9 cellular contexts compared by ENCODE assay signal in the genomic region with DNA sequence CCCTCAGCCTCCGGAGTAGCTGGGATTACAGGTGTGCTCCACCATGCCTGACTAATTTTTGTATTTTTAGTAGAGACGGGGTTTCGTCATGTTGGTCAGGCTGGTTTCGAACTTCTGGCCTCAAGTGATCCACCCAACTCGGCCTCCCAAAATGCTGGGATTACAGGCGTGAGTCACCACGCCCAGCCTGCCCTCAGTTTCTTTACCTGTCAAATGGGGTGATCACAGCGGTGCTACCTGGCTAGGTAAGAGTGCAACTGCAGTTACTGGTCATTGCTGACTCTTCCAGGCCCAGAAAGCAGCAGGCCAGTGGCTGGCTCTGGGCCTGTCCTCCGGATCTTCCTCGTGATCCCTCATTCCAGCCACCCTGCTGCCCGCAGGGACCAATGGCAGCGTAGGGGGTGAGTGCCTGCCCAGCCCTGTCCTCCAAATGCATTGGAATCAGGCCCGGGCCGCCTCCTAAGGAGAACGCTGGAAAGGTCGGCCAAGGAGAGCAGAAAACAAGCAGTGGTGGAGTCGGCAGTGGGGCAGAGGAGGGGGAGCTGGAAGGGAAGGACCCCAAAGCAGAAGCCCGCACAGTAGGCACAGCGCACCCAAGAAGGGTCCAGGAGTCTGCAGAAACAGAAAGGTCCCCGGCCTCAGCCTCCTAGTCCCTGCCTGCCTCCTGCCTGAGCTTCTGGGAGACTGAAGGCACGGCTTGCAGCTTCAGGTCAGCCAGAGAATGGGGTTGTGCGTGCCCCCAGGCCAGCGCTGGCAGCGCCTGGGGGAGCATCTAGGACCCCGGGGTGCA. TPM values are rescaled to one million over a fixed set of nuclear protein-coding genes. Genes with fewer than 3 reads are reported as not detected.
DNase-seq lines count a peak whose midpoint lies in the region; ATAC-seq and TF ChIP-seq lines count a peak whose summit lies in the region.
"Had no signal": no experiment of that assay in that cellular context is flagged by ENCODE, and none has a peak within 500 bp of the region (broad histone marks: within the 10 kb centered on the region; RNA-seq: fewer than 3 reads in every experiment).

No MANE protein-coding gene starts in this region.

- H3K27ac ChIP-seq in ectodermal cell (ENCODE audit: insufficient read depth, low read depth, low read length, poor library complexity, severe bottlenecking): no peak overlapping the region
- peak overlapping the region; percentile 93 for H3K27ac ChIP-seq in vagina

- peaks cover 33% of the 10 kb centered on the region for H3K4me1 Mint-ChIP-seq in activated naive CD4-positive, alpha-beta T cell treated with anti-CD3 and anti-CD28 coated beads, Interleukin-2, amount 50 U/mL, for 24 hours

- DNase-seq in activated naive CD4-positive, alpha-beta T cell treated with anti-CD3 and anti-CD28 coated beads, Interleukin-2, amount 50 U/mL, for 72 hours (ENCODE audit: low spot score in 2 of 2): no peak
- DNase-seq in middle frontal gyrus (ENCODE audit: extremely low spot score, low spot score): peak; percentile 8
- peak in 1 of 2 donors; percentile 89 for DNase-seq in vagina (ENCODE audit: extremely low spot score in 2 of 2)
- no peak for DNase-seq in SW480 (ENCODE audit: low spot score)
- no peak for DNase-seq in islet precursor cell

- H3K4me3 ChIP-seq in ectodermal cell (ENCODE audit: insufficient read depth, low read depth, low read length) (peak overlapping the region; percentile 74), vagina (peak overlapping the region; percentile 82 to 94)

- H3K27ac Mint-ChIP-seq in activated naive CD4-positive, alpha-beta T cell treated with anti-CD3 and anti-CD28 coated beads, Interleukin-2, amount 50 U/mL, for 24 hours: peak overlapping the region; percentile 36
- H3K27ac Mint-ChIP-seq in activated naive CD4-positive, alpha-beta T cell treated with anti-CD3 and anti-CD28 coated beads, Interleukin-2, amount 50 U/mL, for 72 hours: no peak overlapping the region

- TF ChIP-seq CTCF in vagina (IDR thresholded peaks at IDR 0.05): no peak

- H3K9me3 ChIP-seq in ectodermal cell (ENCODE audit: control insufficient read depth, low read length) (no peaks in the 10 kb centered on the region), vagina (no peaks in the 10 kb centered on the region)

- WGBS in ectodermal cell, 2 experiments: 72 to 73% methylated on average over 25 of the region's 25 CpGs

- H3K27me3 Mint-ChIP-seq in activated naive CD4-positive, alpha-beta T cell treated with anti-CD3 and anti-CD28 coated beads, Interleukin-2, amount 50 U/mL, for 24 hours: no peaks in the 10 kb centered on the region

- intact Hi-C loops in vagina (cut with DNase I): no loop called here

- H3K9me3 Mint-ChIP-seq in activated naive CD4-positive, alpha-beta T cell treated with anti-CD3 and anti-CD28 coated beads, Interleukin-2, amount 50 U/mL, for 24 hours: no peaks in the 10 kb centered on the region
- H3K9me3 Mint-ChIP-seq in activated naive CD4-positive, alpha-beta T cell treated with anti-CD3 and anti-CD28 coated beads, Interleukin-2, amount 50 U/mL, for 72 hours: no peaks in the 10 kb centered on the region

- H3K27me3 ChIP-seq in ectodermal cell (ENCODE audit: control insufficient read depth, insufficient read depth, low read length, poor library complexity, severe bottlenecking) (peaks cover 9% of the 10 kb centered on the region), vagina (no peaks in the 10 kb centered on the region)

- no peaks in the 10 kb centered on the region for H3K36me3 Mint-ChIP-seq in activated naive CD4-positive, alpha-beta T cell treated with anti-CD3 and anti-CD28 coated beads, Interleukin-2, amount 50 U/mL, for 24 hours
- no peaks in the 10 kb centered on the region for H3K36me3 Mint-ChIP-seq in activated naive CD4-positive, alpha-beta T cell treated with anti-CD3 and anti-CD28 coated beads, Interleukin-2, amount 50 U/mL, for 72 hours

- no peak for TF ChIP-seq POLR2A in vagina (IDR thresholded peaks at IDR 0.05)

- ATAC-seq in activated naive CD4-positive, alpha-beta T cell treated with anti-CD3 and anti-CD28 coated beads, Interleukin-2, amount 50 U/mL, for 72 hours: no peak
- ATAC-seq in HG03175 (IDR thresholded peaks at IDR 0.05; ENCODE audit: unreplicated experiment): no peak

- H3K4me1 ChIP-seq in ectodermal cell (ENCODE audit: control insufficient read depth, insufficient read depth, low read length) (peaks cover 8% of the 10 kb centered on the region), vagina (peaks cover 26% of the 10 kb centered on the region)

- H3K4me3 Mint-ChIP-seq in activated naive CD4-positive, alpha-beta T cell treated with anti-CD3 and anti-CD28 coated beads, Interleukin-2, amount 50 U/mL, for 24 hours: peak overlapping the region; percentile 93

- no peaks in the 10 kb centered on the region for H3K36me3 ChIP-seq in ectodermal cell (ENCODE audit: control insufficient read depth, insufficient read depth, low read length)
- H3K36me3 ChIP-seq in vagina: no peaks in the 10 kb centered on the region

RNA-seq across cellular contexts. Expression of gene SLC27A1, which starts 1.8 kb away (rescaled TPM):
- total RNA-seq in activated naive CD4-positive, alpha-beta T cell treated with anti-CD3 and anti-CD28 coated beads, Interleukin-2, amount 50 U/mL, for 72 hours: 1 to 10 TPM; 5.8 to 6.3 TPM
- polyA plus RNA-seq in ectodermal cell (2013, experiment 1 of 4): 15.4 TPM
- 16.6 TPM for polyA plus RNA-seq in ectodermal cell (2013, experiment 2 of 4)
- polyA plus RNA-seq in ectodermal cell (2013, experiment 3 of 4): 13.1 TPM
- polyA plus RNA-seq in ectodermal cell (2013, experiment 4 of 4): 15.2 TPM
- 22.1 TPM for total RNA-seq in vagina

RNA-seq across cellular contexts. Expression of gene NXNL1, which starts 7.8 kb away (rescaled TPM):
- not detected for total RNA-seq in activated naive CD4-positive, alpha-beta T cell treated with anti-CD3 and anti-CD28 coated beads, Interleukin-2, amount 50 U/mL, for 72 hours
- not detected for polyA plus RNA-seq in ectodermal cell (2013, experiment 1 of 4)
- not detected for polyA plus RNA-seq in ectodermal cell (2013, experiment 2 of 4)
- not detected for polyA plus RNA-seq in ectodermal cell (2013, experiment 3 of 4)
- polyA plus RNA-seq in ectodermal cell (2013, experiment 4 of 4): not detected
- total RNA-seq in vagina: not detected
- total RNA-seq: T-helper 2 cell treated with Interferon-gamma antibody and Interleukin-4, amounts not matched to agents 100 ng/mL and 5 ng/mL, for 36 hours had no signal

RNA-seq across cellular contexts. Expression of gene TMEM221, which starts 20.0 kb away (rescaled TPM):
- total RNA-seq in activated naive CD4-positive, alpha-beta T cell treated with anti-CD3 and anti-CD28 coated beads, Interleukin-2, amount 50 U/mL, for 72 hours: not detected
- polyA plus RNA-seq in ectodermal cell (2013, experiment 1 of 4): 1.8 TPM
- polyA plus RNA-seq in ectodermal cell (2013, experiment 2 of 4): 2.2 TPM
- 2.5 TPM for polyA plus RNA-seq in ectodermal cell (2013, experiment 3 of 4)
- 2.8 TPM for polyA plus RNA-seq in ectodermal cell (2013, experiment 4 of 4)
- 0.49 TPM for total RNA-seq in vagina
- total RNA-seq: T-helper 2 cell treated with Interferon-gamma antibody and Interleukin-4, amounts not matched to agents 100 ng/mL and 5 ng/mL, for 36 hours had no signal

RNA-seq across cellular contexts. Expression of gene PGLS, which starts 43.0 kb away (rescaled TPM):
- total RNA-seq in activated naive CD4-positive, alpha-beta T cell treated with anti-CD3 and anti-CD28 coated beads, Interleukin-2, amount 50 U/mL, for 72 hours: 10 to 100 TPM; 50.3 to 70.6 TPM
- polyA plus RNA-seq in ectodermal cell (2013, experiment 1 of 4): 81.0 TPM
- polyA plus RNA-seq in ectodermal cell (2013, experiment 2 of 4): 90.1 TPM
- 77.2 TPM for polyA plus RNA-seq in ectodermal cell (2013, experiment 3 of 4)
- 81.7 TPM for polyA plus RNA-seq in ectodermal cell (2013, experiment 4 of 4)
- total RNA-seq in vagina: 134 TPM

RNA-seq across cellular contexts. Expression of gene MVB12A, which starts 48.6 kb away (rescaled TPM):
- total RNA-seq in activated naive CD4-positive, alpha-beta T cell treated with anti-CD3 and anti-CD28 coated beads, Interleukin-2, amount 50 U/mL, for 72 hours: 10 to 100 TPM; 34.4 to 55.2 TPM
- 57.2 TPM for polyA plus RNA-seq in ectodermal cell (2013, experiment 1 of 4)
- polyA plus RNA-seq in ectodermal cell (2013, experiment 2 of 4): 56.2 TPM
- 47.8 TPM for polyA plus RNA-seq in ectodermal cell (2013, experiment 3 of 4)
- 51.8 TPM for polyA plus RNA-seq in ectodermal cell (2013, experiment 4 of 4)
- 53.3 TPM for total RNA-seq in vagina
